2 cellular contexts compared by ENCODE assay signal in the genomic region with DNA sequence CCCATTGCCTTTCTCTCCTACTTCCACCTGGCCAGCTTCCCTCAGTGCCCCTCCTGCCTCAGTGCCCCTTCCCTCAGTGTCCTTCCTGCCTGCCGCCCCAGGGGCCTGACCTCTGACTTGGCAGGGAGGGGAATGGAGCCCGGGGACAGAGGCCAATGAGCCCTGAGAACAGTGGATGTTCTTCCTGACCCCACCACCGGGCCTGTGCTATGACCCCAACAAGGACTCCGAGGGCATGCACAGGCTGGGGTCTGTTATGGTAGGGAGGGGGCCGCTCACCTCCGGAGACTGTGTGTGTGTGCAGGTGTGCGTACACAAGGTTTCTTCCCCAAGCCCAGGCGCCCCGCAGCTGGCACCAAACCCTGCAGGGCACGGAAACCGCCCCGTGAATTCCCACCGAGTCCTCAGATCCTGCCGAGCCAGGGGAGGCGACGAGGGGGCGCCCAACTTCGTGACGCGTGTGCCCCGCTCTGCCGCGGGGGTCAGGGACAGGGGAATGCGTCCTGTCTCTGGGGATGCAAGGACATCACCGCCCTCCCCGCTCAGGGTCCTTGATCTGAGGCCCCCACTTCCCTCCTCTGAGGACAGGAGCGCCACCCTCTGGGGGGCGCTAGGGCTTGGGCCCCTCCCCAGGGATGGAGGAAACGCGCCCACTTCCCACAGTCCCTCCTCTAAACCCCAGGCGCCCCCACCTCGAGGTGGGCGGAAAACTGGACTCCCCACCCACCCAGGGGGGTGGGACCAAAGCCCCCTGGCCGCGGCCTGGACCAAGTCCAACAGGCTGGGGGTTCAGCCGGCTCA.
A peak's percentile ranks its signal among the peaks of the same experiment; 100 is the strongest.
TF ChIP-seq lines count a peak whose summit lies in the region.

No MANE protein-coding gene starts in this region.

TF ChIP-seq in K562, 482 proteins besides CTCF, POLR2A, EP300 and RAD21 (continues in another document):
- TF ChIP-seq GABPB1 (CRISPR knock-in tag; IDR thresholded peaks at IDR 0.05) (no peak), KDM1A (IDR thresholded peaks at IDR 0.05) (no peak), POLR2G (IDR thresholded peaks at IDR 0.05; ENCODE audit: low read depth, low read length) (peak; percentile 0; the same call in 1 of the 2 replicates), JUND (IDR thresholded peaks at IDR 0.05; ENCODE audit: borderline replicate concordance, low read depth, low read length) (no peak), JUND (tag; IDR thresholded peaks at IDR 0.05; ENCODE audit: borderline replicate concordance, low read depth, low read length) (no peak), BCL6 (CRISPR knock-in tag; IDR thresholded peaks at IDR 0.05) (no peak), CHD2 (IDR thresholded peaks at IDR 0.05; ENCODE audit: low read depth, low read length) (no peak), ZNF311 (CRISPR knock-in tag; IDR thresholded peaks at IDR 0.05) (no peak), ZBTB7A (IDR thresholded peaks at IDR 0.05; ENCODE audit: borderline replicate concordance, control insufficient read depth, low read depth, low read length) (peak; percentile 88), HMGN3 (IDR thresholded peaks at IDR 0.05; ENCODE audit: borderline replicate concordance, extremely low read depth, insufficient read length, low read depth, low read length) (peak; percentile 41), MTA3 (IDR thresholded peaks at IDR 0.05; ENCODE audit: borderline replicate concordance) (0 out of 2 replicates have a peak, but pooled peaks have one; percentile 20), GATAD2B (IDR thresholded peaks at IDR 0.05; ENCODE audit: borderline replicate concordance) (0 out of 2 replicates have a peak, but pooled peaks have one; percentile 11), ZBTB2 (IDR thresholded peaks at IDR 0.05) (0 out of 2 replicates have a peak, but pooled peaks have one; percentile 40), E2F6 (IDR thresholded peaks at IDR 0.05; ENCODE audit: borderline replicate concordance in 1 of 2, extremely low read depth in 1 of 2, insufficient read depth in 1 of 2, insufficient read length in 1 of 2, low read depth in 1 of 2, low read length in 1 of 2, poor library complexity in 1 of 2, severe bottlenecking in 1 of 2) (no peak), NFIC (IDR thresholded peaks at IDR 0.05) (peak; percentile 62), MYBL2 (IDR thresholded peaks at IDR 0.05; ENCODE audit: low read depth) (no peak), MYBL2 (CRISPR knock-in tag; IDR thresholded peaks at IDR 0.05; ENCODE audit: borderline replicate concordance) (peak; percentile 71; the same call in 1 of the 2 replicates), ZNF277 (CRISPR knock-in tag; IDR thresholded peaks at IDR 0.05; ENCODE audit: borderline replicate concordance) (no peak), HDAC3 (IDR thresholded peaks at IDR 0.05; ENCODE audit: borderline replicate concordance, partially characterized antibody) (no peak), KAT8 (IDR thresholded peaks at IDR 0.05; ENCODE audit: low read depth) (no peak), EGR1 (conservative IDR thresholded peaks at IDR 0.05) (peak; percentile 49; the same call in 1 of the 2 replicates), KAT7 (CRISPR knock-in tag; IDR thresholded peaks at IDR 0.05; ENCODE audit: borderline replicate concordance) (peak; percentile 13; the same call in 1 of the 2 replicates), SMARCB1 (IDR thresholded peaks at IDR 0.05; ENCODE audit: insufficient read length, low read depth) (no peak), RCOR1 (IDR thresholded peaks at IDR 0.05; ENCODE audit: borderline replicate concordance in 1 of 2, low read depth in 2 of 2, low read length in 2 of 2) (peak in 1 of 2 experiments; percentile 45; a peak in 1 of 4 replicates), TEAD1 (CRISPR knock-in tag; IDR thresholded peaks at IDR 0.05) (0 out of 4 replicates have a peak, but pooled peaks of 1 of the 2 experiments have one; percentile 31), SPI1 (IDR thresholded peaks at IDR 0.05; ENCODE audit: borderline replicate concordance, low read depth, low read length) (peak; percentile 54; the same call in 1 of the 2 replicates)
- TF ChIP-seq, protein P1, sequence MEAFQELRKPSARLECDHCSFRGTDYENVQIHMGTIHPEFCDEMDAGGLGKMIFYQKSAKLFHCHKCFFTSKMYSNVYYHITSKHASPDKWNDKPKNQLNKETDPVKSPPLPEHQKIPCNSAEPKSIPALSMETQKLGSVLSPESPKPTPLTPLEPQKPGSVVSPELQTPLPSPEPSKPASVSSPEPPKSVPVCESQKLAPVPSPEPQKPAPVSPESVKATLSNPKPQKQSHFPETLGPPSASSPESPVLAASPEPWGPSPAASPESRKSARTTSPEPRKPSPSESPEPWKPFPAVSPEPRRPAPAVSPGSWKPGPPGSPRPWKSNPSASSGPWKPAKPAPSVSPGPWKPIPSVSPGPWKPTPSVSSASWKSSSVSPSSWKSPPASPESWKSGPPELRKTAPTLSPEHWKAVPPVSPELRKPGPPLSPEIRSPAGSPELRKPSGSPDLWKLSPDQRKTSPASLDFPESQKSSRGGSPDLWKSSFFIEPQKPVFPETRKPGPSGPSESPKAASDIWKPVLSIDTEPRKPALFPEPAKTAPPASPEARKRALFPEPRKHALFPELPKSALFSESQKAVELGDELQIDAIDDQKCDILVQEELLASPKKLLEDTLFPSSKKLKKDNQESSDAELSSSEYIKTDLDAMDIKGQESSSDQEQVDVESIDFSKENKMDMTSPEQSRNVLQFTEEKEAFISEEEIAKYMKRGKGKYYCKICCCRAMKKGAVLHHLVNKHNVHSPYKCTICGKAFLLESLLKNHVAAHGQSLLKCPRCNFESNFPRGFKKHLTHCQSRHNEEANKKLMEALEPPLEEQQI (IDR thresholded peaks at IDR 0.05): no peak

TF ChIP-seq in liver, 16 proteins besides CTCF, POLR2A, EP300 and RAD21:
- TF ChIP-seq, protein P2, sequence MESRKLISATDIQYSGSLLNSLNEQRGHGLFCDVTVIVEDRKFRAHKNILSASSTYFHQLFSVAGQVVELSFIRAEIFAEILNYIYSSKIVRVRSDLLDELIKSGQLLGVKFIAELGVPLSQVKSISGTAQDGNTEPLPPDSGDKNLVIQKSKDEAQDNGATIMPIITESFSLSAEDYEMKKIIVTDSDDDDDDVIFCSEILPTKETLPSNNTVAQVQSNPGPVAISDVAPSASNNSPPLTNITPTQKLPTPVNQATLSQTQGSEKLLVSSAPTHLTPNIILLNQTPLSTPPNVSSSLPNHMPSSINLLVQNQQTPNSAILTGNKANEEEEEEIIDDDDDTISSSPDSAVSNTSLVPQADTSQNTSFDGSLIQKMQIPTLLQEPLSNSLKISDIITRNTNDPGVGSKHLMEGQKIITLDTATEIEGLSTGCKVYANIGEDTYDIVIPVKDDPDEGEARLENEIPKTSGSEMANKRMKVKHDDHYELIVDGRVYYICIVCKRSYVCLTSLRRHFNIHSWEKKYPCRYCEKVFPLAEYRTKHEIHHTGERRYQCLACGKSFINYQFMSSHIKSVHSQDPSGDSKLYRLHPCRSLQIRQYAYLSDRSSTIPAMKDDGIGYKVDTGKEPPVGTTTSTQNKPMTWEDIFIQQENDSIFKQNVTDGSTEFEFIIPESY (IDR thresholded peaks at IDR 0.05): no peak
- TF ChIP-seq MAX (IDR thresholded peaks at IDR 0.05): no peak
- no peak for TF ChIP-seq GABPA (IDR thresholded peaks at IDR 0.05 in 1 of 2, conservative IDR thresholded peaks at IDR 0.05 in 1 of 2)
- TF ChIP-seq TAF1 (conservative IDR thresholded peaks at IDR 0.05): no peak
- TF ChIP-seq FOXA1 (IDR thresholded peaks at IDR 0.05): no peak
- no peak for TF ChIP-seq RXRA (IDR thresholded peaks at IDR 0.05)
- no peak for TF ChIP-seq FOXA2 (IDR thresholded peaks at IDR 0.05)
- no peak for TF ChIP-seq JUND (IDR thresholded peaks at IDR 0.05)
- TF ChIP-seq HNF4G (IDR thresholded peaks at IDR 0.05): no peak
- TF ChIP-seq, protein P3, sequence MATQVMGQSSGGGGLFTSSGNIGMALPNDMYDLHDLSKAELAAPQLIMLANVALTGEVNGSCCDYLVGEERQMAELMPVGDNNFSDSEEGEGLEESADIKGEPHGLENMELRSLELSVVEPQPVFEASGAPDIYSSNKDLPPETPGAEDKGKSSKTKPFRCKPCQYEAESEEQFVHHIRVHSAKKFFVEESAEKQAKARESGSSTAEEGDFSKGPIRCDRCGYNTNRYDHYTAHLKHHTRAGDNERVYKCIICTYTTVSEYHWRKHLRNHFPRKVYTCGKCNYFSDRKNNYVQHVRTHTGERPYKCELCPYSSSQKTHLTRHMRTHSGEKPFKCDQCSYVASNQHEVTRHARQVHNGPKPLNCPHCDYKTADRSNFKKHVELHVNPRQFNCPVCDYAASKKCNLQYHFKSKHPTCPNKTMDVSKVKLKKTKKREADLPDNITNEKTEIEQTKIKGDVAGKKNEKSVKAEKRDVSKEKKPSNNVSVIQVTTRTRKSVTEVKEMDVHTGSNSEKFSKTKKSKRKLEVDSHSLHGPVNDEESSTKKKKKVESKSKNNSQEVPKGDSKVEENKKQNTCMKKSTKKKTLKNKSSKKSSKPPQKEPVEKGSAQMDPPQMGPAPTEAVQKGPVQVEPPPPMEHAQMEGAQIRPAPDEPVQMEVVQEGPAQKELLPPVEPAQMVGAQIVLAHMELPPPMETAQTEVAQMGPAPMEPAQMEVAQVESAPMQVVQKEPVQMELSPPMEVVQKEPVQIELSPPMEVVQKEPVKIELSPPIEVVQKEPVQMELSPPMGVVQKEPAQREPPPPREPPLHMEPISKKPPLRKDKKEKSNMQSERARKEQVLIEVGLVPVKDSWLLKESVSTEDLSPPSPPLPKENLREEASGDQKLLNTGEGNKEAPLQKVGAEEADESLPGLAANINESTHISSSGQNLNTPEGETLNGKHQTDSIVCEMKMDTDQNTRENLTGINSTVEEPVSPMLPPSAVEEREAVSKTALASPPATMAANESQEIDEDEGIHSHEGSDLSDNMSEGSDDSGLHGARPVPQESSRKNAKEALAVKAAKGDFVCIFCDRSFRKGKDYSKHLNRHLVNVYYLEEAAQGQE (IDR thresholded peaks at IDR 0.05): no peak
